Comparison of ENCODE assay signal across 2 cellular contexts in genomic region chr3:84307339-84307738, GRCh38.
TF ChIP-seq lines count a peak whose summit lies in the region.

No MANE protein-coding gene starts in this region.

TF ChIP-seq in GM23338, 12 proteins besides CTCF, POLR2A, EP300 and RAD21 (continued from another document):
- TF ChIP-seq, protein P1, sequence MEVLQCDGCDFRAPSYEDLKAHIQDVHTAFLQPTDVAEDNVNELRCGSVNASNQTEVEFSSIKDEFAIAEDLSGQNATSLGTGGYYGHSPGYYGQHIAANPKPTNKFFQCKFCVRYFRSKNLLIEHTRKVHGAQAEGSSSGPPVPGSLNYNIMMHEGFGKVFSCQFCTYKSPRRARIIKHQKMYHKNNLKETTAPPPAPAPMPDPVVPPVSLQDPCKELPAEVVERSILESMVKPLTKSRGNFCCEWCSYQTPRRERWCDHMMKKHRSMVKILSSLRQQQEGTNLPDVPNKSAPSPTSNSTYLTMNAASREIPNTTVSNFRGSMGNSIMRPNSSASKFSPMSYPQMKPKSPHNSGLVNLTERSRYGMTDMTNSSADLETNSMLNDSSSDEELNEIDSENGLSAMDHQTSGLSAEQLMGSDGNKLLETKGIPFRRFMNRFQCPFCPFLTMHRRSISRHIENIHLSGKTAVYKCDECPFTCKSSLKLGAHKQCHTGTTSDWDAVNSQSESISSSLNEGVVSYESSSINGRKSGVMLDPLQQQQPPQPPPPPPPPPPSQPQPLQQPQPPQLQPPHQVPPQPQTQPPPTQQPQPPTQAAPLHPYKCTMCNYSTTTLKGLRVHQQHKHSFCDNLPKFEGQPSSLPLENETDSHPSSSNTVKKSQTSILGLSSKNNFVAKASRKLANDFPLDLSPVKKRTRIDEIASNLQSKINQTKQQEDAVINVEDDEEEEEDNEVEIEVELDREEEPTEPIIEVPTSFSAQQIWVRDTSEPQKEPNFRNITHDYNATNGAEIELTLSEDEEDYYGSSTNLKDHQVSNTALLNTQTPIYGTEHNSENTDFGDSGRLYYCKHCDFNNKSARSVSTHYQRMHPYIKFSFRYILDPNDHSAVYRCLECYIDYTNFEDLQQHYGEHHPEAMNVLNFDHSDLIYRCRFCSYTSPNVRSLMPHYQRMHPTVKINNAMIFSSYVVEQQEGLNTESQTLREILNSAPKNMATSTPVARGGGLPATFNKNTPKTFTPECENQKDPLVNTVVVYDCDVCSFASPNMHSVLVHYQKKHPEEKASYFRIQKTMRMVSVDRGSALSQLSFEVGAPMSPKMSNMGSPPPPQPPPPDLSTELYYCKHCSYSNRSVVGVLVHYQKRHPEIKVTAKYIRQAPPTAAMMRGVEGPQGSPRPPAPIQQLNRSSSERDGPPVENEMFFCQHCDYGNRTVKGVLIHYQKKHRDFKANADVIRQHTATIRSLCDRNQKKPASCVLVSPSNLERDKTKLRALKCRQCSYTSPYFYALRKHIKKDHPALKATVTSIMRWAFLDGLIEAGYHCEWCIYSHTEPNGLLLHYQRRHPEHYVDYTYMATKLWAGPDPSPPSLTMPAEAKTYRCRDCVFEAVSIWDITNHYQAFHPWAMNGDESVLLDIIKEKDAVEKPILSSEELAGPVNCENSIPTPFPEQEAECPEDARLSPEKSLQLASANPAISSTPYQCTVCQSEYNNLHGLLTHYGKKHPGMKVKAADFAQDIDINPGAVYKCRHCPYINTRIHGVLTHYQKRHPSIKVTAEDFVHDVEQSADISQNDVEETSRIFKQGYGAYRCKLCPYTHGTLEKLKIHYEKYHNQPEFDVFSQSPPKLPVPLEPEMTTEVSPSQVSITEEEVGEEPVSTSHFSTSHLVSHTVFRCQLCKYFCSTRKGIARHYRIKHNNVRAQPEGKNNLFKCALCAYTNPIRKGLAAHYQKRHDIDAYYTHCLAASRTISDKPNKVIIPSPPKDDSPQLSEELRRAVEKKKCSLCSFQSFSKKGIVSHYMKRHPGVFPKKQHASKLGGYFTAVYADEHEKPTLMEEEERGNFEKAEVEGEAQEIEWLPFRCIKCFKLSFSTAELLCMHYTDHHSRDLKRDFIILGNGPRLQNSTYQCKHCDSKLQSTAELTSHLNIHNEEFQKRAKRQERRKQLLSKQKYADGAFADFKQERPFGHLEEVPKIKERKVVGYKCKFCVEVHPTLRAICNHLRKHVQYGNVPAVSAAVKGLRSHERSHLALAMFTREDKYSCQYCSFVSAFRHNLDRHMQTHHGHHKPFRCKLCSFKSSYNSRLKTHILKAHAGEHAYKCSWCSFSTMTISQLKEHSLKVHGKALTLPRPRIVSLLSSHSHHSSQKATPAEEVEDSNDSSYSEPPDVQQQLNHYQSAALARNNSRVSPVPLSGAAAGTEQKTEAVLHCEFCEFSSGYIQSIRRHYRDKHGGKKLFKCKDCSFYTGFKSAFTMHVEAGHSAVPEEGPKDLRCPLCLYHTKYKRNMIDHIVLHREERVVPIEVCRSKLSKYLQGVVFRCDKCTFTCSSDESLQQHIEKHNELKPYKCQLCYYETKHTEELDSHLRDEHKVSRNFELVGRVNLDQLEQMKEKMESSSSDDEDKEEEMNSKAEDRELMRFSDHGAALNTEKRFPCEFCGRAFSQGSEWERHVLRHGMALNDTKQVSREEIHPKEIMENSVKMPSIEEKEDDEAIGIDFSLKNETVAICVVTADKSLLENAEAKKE (CRISPR knock-in tag; IDR thresholded peaks at IDR 0.05): no peak
- TF ChIP-seq STAT1 (IDR thresholded peaks at IDR 0.05; ENCODE audit: unreplicated experiment) (no peak), CREB1 (CRISPR knock-in tag; IDR thresholded peaks at IDR 0.05; ENCODE audit: low read depth) (no peak), JUNB (IDR thresholded peaks at IDR 0.05; ENCODE audit: unreplicated experiment) (no peak), POLR2AphosphoS5 (IDR thresholded peaks at IDR 0.05; ENCODE audit: low read depth) (no peak)
TF ChIP-seq in GM23338: peak in this region for 0.

TF ChIP-seq in K562, 482 proteins besides CTCF, POLR2A, EP300 and RAD21 (continued from another document):
- TF ChIP-seq ZBTB40 (IDR thresholded peaks at IDR 0.05) (no peak), ZBTB40 (CRISPR knock-in tag; IDR thresholded peaks at IDR 0.05) (no peak), NFE2L1 (tag; IDR thresholded peaks at IDR 0.05; ENCODE audit: borderline replicate concordance, low read depth) (peak; percentile 31; the same call in 1 of the 2 replicates), HDAC3 (IDR thresholded peaks at IDR 0.05; ENCODE audit: borderline replicate concordance, partially characterized antibody) (no peak), NFE2 (IDR thresholded peaks at IDR 0.05; ENCODE audit: low read depth) (peak; percentile 66), C11orf30 (IDR thresholded peaks at IDR 0.05; ENCODE audit: low read depth) (peak; percentile 96), MAFF (IDR thresholded peaks at IDR 0.05; ENCODE audit: low read length) (peak; percentile 96), ZNF316 (IDR thresholded peaks at IDR 0.05) (peak; percentile 99)
TF ChIP-seq in K562: peak in this region for 7.
